9 cellular contexts compared by ENCODE assay signal in the genomic region with DNA sequence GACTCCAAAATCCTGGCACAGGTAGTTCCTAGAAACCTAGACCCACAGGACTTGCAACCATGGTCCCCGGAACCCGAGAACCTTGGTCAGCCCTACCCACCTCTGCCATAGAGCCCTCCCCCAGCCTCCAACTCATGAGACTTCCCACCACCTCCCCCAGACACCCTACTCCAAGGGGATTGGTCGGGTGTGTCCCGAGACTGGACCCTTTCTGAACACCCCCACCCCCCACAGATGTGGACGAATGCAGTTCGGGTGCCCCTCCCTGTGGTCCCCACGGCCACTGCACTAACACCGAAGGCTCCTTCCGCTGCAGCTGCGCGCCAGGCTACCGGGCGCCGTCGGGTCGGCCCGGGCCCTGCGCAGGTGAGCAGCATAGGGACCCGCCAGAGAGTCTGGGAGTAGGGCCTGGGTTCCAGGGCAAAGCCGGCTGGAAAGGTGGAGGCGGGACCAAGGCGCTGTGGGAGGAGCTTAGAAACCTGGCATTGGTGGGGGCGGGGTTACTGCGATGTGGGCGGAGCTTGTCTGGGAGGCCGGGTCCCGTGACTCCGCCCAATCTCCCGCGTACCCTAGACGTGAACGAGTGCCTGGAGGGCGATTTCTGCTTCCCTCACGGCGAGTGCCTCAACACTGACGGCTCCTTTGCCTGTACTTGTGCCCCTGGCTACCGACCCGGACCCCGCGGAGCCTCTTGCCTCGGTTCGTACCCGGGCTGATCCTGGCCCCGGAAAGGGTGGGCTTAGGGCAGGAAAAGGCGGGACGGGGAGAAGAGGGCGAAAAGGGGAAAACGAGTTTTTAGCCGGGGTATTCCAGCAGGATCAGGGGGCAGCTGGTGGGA. TPM values are rescaled to one million over a fixed set of nuclear protein-coding genes. Genes with fewer than 3 reads are reported as not detected.
DNase-seq lines count a peak whose midpoint lies in the region; ATAC-seq, FAIRE-seq and TF ChIP-seq lines count a peak whose summit lies in the region.
"Had no signal": no experiment of that assay in that cellular context is flagged by ENCODE, and none has a peak within 500 bp of the region (broad histone marks: within the 10 kb centered on the region; RNA-seq: fewer than 3 reads in every experiment).

No MANE protein-coding gene starts in this region.

- H3K9ac ChIP-seq in SU-DHL-6 (ENCODE audit: low read length), result no peak overlapping the region

- H3K9me3 ChIP-seq in SU-DHL-6 (ENCODE audit: insufficient read depth, low read length), result no peaks in the 10 kb centered on the region
- H3K9me3 ChIP-seq: body of pancreas had no signal

- H3K27ac ChIP-seq in SU-DHL-6 (ENCODE audit: low read depth, low read length), result 0 out of 2 replicates have a peak overlapping the region, but pooled peaks have one; percentile 37

- no peak for ATAC-seq in HG03460 (IDR thresholded peaks at IDR 0.05; ENCODE audit: unreplicated experiment)
- ATAC-seq: body of pancreas had no signal

- peak overlapping the region; percentile 93 for H2AFZ ChIP-seq in SU-DHL-6 (ENCODE audit: low read depth, low read length, severe bottlenecking)

- H3F3A ChIP-seq in SU-DHL-6 (ENCODE audit: insufficient read depth), result 0 out of 2 replicates have a peak, but pooled peaks cover 6% of the 10 kb centered on the region

- TF ChIP-seq CTCF in SU-DHL-6 (IDR thresholded peaks at IDR 0.05; ENCODE audit: insufficient read depth, low read length, poor library complexity, severe bottlenecking) (no peak), kidney epithelial cell (IDR thresholded peaks at IDR 0.05; ENCODE audit: insufficient read depth, low read length, poor library complexity, severe bottlenecking) (no peak)

- peak overlapping the region; percentile 72 for H3K4me3 ChIP-seq in SU-DHL-6 (ENCODE audit: insufficient read depth, low read length, poor library complexity, severe bottlenecking)
- H3K4me3 ChIP-seq in kidney epithelial cell (ENCODE audit: low read depth, low read length), result peak overlapping the region; percentile 46
- H3K4me3 ChIP-seq: body of pancreas had no signal

- no peaks in the 10 kb centered on the region for H3K36me3 ChIP-seq in SU-DHL-6 (ENCODE audit: low read length)
- H3K36me3 ChIP-seq in kidney epithelial cell (ENCODE audit: control insufficient read depth, insufficient read depth, low read length), result no peaks in the 10 kb centered on the region

- peak; percentile 79 for DNase-seq in NCI-H1436 (lab: John Stamatoyannopoulos, UW)
- DNase-seq in NCI-H1436 treated with DMSO at 0.1 percent for 48 hours (lab: John Stamatoyannopoulos, UW), result no peak
- DNase-seq in amniotic epithelial cell (ENCODE audit: low read depth), result peak; percentile 62
- DNase-seq in kidney epithelial cell (ENCODE audit: low read depth), result no peak
- peak; percentile 74 to 90 (median 74) for DNase-seq in stimulated activated CD4-positive, alpha-beta T cell treated with anti-CD3 and anti-CD28 coated beads, TNF-alpha, amount 100 ng/mL, for 48 hours (ENCODE audit: low read depth in 3 of 3)
- no peak for DNase-seq in RCC 7860 (ENCODE audit: low spot score)

- H3K4me2 ChIP-seq in SU-DHL-6 (ENCODE audit: low read depth, low read length, poor library complexity, severe bottlenecking), result peak overlapping the region; percentile 84

- H4K20me1 ChIP-seq in SU-DHL-6 (ENCODE audit: low read depth, low read length), result no peaks in the 10 kb centered on the region

- H3K9me2 ChIP-seq in SU-DHL-6 (replicated peaks; ENCODE audit: insufficient read depth, low read length), result no peaks in the 10 kb centered on the region

- no peak for FAIRE-seq in RCC 7860 (lab: Jason Lieb, UNC)

- no peaks in the 10 kb centered on the region for H3K27me3 ChIP-seq in SU-DHL-6 (ENCODE audit: low read length)
- H3K27me3 ChIP-seq in kidney epithelial cell (ENCODE audit: control insufficient read depth, insufficient read depth, low read length), result no peaks in the 10 kb centered on the region
- H3K27me3 ChIP-seq: body of pancreas had no signal

- no peaks in the 10 kb centered on the region for H3K79me2 ChIP-seq in SU-DHL-6 (ENCODE audit: insufficient read depth, low read length)

RNA-seq across cellular contexts. Expression of a gene that starts 11.9 kb away (rescaled TPM):
- total RNA-seq in kidney epithelial cell, result 89.3 and 98.3 TPM in 2 replicates

RNA-seq across cellular contexts. Expression of a gene that starts 36.4 kb away (rescaled TPM):
- total RNA-seq in kidney epithelial cell, result 105 and 142 TPM in 2 replicates

Comparison
In these comparisons a context has a peak if more than half of its experiments do, and no peak if none do; other contexts are left out.
1. DNase-seq: peak in NCI-H1436 (single experiment), amniotic epithelial cell (single experiment) and stimulated activated CD4-positive, alpha-beta T cell treated with anti-CD3 and anti-CD28 coated beads, TNF-alpha, amount 100 ng/mL, for 48 hours (3 of 3); none in NCI-H1436 treated with DMSO at 0.1 percent for 48 hours (single experiment), kidney epithelial cell (single experiment) and RCC 7860 (single experiment).